Comparison of ENCODE assay signal across 8 cellular contexts in genomic region chr16:29200033-29200661, GRCh38.
DNase-seq lines count a peak whose midpoint lies in the region; ATAC-seq and TF ChIP-seq lines count a peak whose summit lies in the region.
"Not testable (repeated sequence)": the region's sequence is repeated elsewhere in the genome, so short reads cannot be mapped to it uniquely, and the experiment has no call there.

No MANE protein-coding gene starts in this region.

- CTCF ChIA-PET in BJ (lab: Yijun Ruan, JAX); IMR-90 (lab: Yijun Ruan, JAX): not testable (repeated sequence)

- peak overlapping the region; percentile 14; the same call in 1 of the 2 replicates for H3K4me2 ChIP-seq in IMR-90 (ENCODE audit: low read depth, low read length)

- H2BK20ac ChIP-seq in IMR-90 (ENCODE audit: low read depth, low read length), result peak overlapping the region; percentile 98

- peak overlapping the region; percentile 94 for H3K56ac ChIP-seq in IMR-90 (ENCODE audit: extremely low read depth, insufficient read depth, low read length)

- TF ChIP-seq POLR2A in IMR-90 (IDR thresholded peaks at IDR 0.05; ENCODE audit: low read depth, low read length), result peak; percentile 18; the same call in 1 of the 2 replicates
- TF ChIP-seq POLR2A in tibial nerve (IDR thresholded peaks at IDR 0.05), result not testable (repeated sequence)

- peak overlapping the region; percentile 99 for H3K18ac ChIP-seq in IMR-90 (ENCODE audit: low read depth, low read length)

- H3K4ac ChIP-seq in IMR-90 (ENCODE audit: low read depth, low read length), result peak overlapping the region; percentile 98

- BruUV-seq in IMR-90 (replicated peaks; lab: Mats Ljungman, UMichigan), result not testable (repeated sequence)

- dilution Hi-C loops in IMR-90 (cut with HindIII; ENCODE audit: low sequenced_read_pairs, unreplicated experiment), result not testable (repeated sequence)

- peak overlapping the region; percentile 97 to 99; a peak in 3 of 4 replicates for H4K8ac ChIP-seq in IMR-90 (ENCODE audit: low read depth in 2 of 2, low read length in 2 of 2)

- H3K9me1 ChIP-seq in IMR-90 (ENCODE audit: insufficient read depth, low read length), result peaks cover 12% of the 10 kb centered on the region

- peak overlapping the region; percentile 98 for H2BK5ac ChIP-seq in IMR-90 (ENCODE audit: low read depth, low read length, poor library complexity, severe bottlenecking)

- intact Hi-C loops in IMR-90 (cut with micrococcal nuclease); colonic mucosa (cut with DNase I): not testable (repeated sequence)

- DNase-seq in BJ (ENCODE audit: low read depth) (peak; percentile 44), IMR-90 (peak; percentile 89), colonic mucosa (peak; percentile 19), fibroblast of villous mesenchyme (ENCODE audit: low read depth) (peak; percentile 85), left lobe of liver (ENCODE audit: low spot score) (peak; percentile 35), renal cortical epithelial cell (ENCODE audit: low read depth) (peak; percentile 15)
- peak; percentile 35 for DNase-seq in activated CD8-positive, alpha-beta memory T cell treated with anti-CD3 and anti-CD28 coated beads, Interleukin-2, amount 50 U/mL, for 48 hours
- not testable (repeated sequence) for DNase-seq in tibial nerve (ENCODE audit: low spot score in 2 of 2)

- ATAC-seq in IMR-90 (ENCODE audit: low read depth), result peak; percentile 59
- not testable (repeated sequence) for ATAC-seq in left lobe of liver

- H2BK15ac ChIP-seq in IMR-90 (ENCODE audit: low read depth, low read length), result peak overlapping the region; percentile 100; the same call in 2 of the 3 replicates

- H3K14ac ChIP-seq in IMR-90 (replicated peaks; ENCODE audit: low read depth, low read length), result peak overlapping the region; percentile 98

- H2AK9ac ChIP-seq in IMR-90 (replicated peaks; ENCODE audit: low read depth, low read length, poor library complexity), result not testable (repeated sequence)

- H3K9me3 ChIP-seq in IMR-90 (ENCODE audit: control insufficient read depth, insufficient read depth, low read length); colonic mucosa; tibial nerve: not testable (repeated sequence)

- H3K27ac ChIP-seq in IMR-90 (ENCODE audit: insufficient read depth, low read length) (peak overlapping the region; percentile 87), tibial nerve (peak overlapping the region; percentile 13 to 80 (median 62))
- H3K27ac ChIP-seq in colonic mucosa, result not testable (repeated sequence)

- H3K4me1 ChIP-seq in IMR-90 (ENCODE audit: control insufficient read depth, insufficient read depth, low read length), result peaks cover 39% of the 10 kb centered on the region
- H3K4me1 ChIP-seq in colonic mucosa, result not testable (repeated sequence)
- peaks cover 0 to 42% (median 0%) of the 10 kb centered on the region in 4 donors for H3K4me1 ChIP-seq in tibial nerve

- not testable (repeated sequence) for H3K4me3 ChIP-seq in BJ (ENCODE audit: low read depth, low read length); IMR-90 (ENCODE audit: insufficient read depth, low read depth, low read length); colonic mucosa; fibroblast of villous mesenchyme (ENCODE audit: low read depth, low read length); tibial nerve

- POLR2A ChIA-PET in BJ (lab: Charles Lee); IMR-90 (lab: Charles Lee; ENCODE audit: unreplicated experiment): not testable (repeated sequence)

- peak overlapping the region; percentile 99 for H2AK5ac ChIP-seq in IMR-90 (ENCODE audit: low read depth, low read length)

- not testable (repeated sequence) for TF ChIP-seq CTCF in BJ (IDR thresholded peaks at IDR 0.05; ENCODE audit: insufficient read depth, low read depth, low read length); IMR-90 (conservative IDR thresholded peaks at IDR 0.05; ENCODE audit: low read depth, low read length); colonic mucosa (IDR thresholded peaks at IDR 0.05); fibroblast of villous mesenchyme (IDR thresholded peaks at IDR 0.05; ENCODE audit: insufficient read depth, low read depth, low read length); tibial nerve (IDR thresholded peaks at IDR 0.05)

- not testable (repeated sequence) for H4K20me1 ChIP-seq in IMR-90 (ENCODE audit: insufficient read depth, low read length)

- peaks cover 3 to 23% of the 10 kb centered on the region in 2 experiments; a peak in 3 of 4 replicates for H3K79me1 ChIP-seq in IMR-90 (ENCODE audit: low read depth in 1 of 2, low read length in 2 of 2)

- peak overlapping the region; percentile 100 for H4K5ac ChIP-seq in IMR-90 (ENCODE audit: low read depth, low read length)

- not testable (repeated sequence) for TF ChIP-seq EP300 in tibial nerve (IDR thresholded peaks at IDR 0.05)

- not testable (repeated sequence) for TF ChIP-seq RAD21 in IMR-90 (IDR thresholded peaks at IDR 0.05; ENCODE audit: low read length)

- H2AFZ ChIP-seq in IMR-90 (replicated peaks; ENCODE audit: low read length, poor library complexity), result not testable (repeated sequence)

- H3K23ac ChIP-seq in IMR-90 (ENCODE audit: low read depth, low read length), result peak overlapping the region; percentile 91

- not testable (repeated sequence) for H3K27me3 ChIP-seq in BJ (ENCODE audit: control insufficient read depth, insufficient read depth, low read length); IMR-90 (ENCODE audit: control insufficient read depth, insufficient read depth, low read length); colonic mucosa; tibial nerve

- H2BK120ac ChIP-seq in IMR-90 (ENCODE audit: low read depth, low read length), result peak overlapping the region; percentile 97

- H3K9ac ChIP-seq in IMR-90 (ENCODE audit: low read depth, low read length), result peak overlapping the region; percentile 82
- not testable (repeated sequence) for H3K9ac ChIP-seq in colonic mucosa (ENCODE audit: low read depth in 2 of 2, low read length in 2 of 2)

- no CpG with 5 or more reads among the region's 13 CpGs for WGBS in IMR-90 (ENCODE audit: extremely low coverage in 2 of 2, insufficient read length in 1 of 2), 2 experiments
- 38 to 42% methylated on average over 13 of the region's 13 CpGs for WGBS in tibial nerve, 2 donors

- in situ Hi-C loops in IMR-90 (cut with MboI; ENCODE audit: low sequenced_read_pairs), result not testable (repeated sequence)

- peak overlapping the region; percentile 99 for H4K91ac ChIP-seq in IMR-90 (ENCODE audit: insufficient read depth, low read depth, low read length)

- not testable (repeated sequence) for H3K36me3 ChIP-seq in BJ (ENCODE audit: control insufficient read depth, insufficient read depth, low read length); IMR-90 (ENCODE audit: control insufficient read depth, insufficient read depth, low read length); colonic mucosa; tibial nerve

TF ChIP-seq in IMR-90, 13 proteins besides CTCF, POLR2A, EP300 and RAD21:
- TF ChIP-seq FOS (IDR thresholded peaks at IDR 0.05; ENCODE audit: low read depth, low read length), result 0 out of 2 replicates have a peak, but pooled peaks have one; percentile 31
- 0 out of 2 replicates have a peak, but pooled peaks have one; percentile 7 for TF ChIP-seq MAFK (IDR thresholded peaks at IDR 0.05; ENCODE audit: low read depth, low read length)
- TF ChIP-seq MAZ (IDR thresholded peaks at IDR 0.05; ENCODE audit: borderline replicate concordance, low read depth, low read length), result peak; percentile 26; the same call in 1 of the 2 replicates
